In genomic region chr3:41507336-41508062, GRCh38 we compare ENCODE assay signal across 1 cellular context.
TF ChIP-seq lines count a peak whose summit lies in the region.

No MANE protein-coding gene starts in this region.

TF ChIP-seq in H1, 55 proteins besides CTCF, POLR2A, EP300 and RAD21:
- no peak for TF ChIP-seq CHD1 (IDR thresholded peaks at IDR 0.05; ENCODE audit: low read depth, low read length)
- TF ChIP-seq ASH2L (IDR thresholded peaks at IDR 0.05; ENCODE audit: low read length) = no peak
- no peak for TF ChIP-seq MAX (IDR thresholded peaks at IDR 0.05)
- TF ChIP-seq ATF2 (IDR thresholded peaks at IDR 0.05; ENCODE audit: low read length) = no peak
- TF ChIP-seq RXRA (IDR thresholded peaks at IDR 0.05; ENCODE audit: insufficient read depth, low read depth, low read length) = no peak
- TF ChIP-seq SAP30 (IDR thresholded peaks at IDR 0.05; ENCODE audit: insufficient read depth, insufficient replicate concordance, low read length) = no peak
- TF ChIP-seq CBX5 (IDR thresholded peaks at IDR 0.05; ENCODE audit: low read depth, low read length) = no peak
- no peak for TF ChIP-seq FOSL1 (IDR thresholded peaks at IDR 0.05; ENCODE audit: insufficient read depth, low read depth, low read length)
- no peak for TF ChIP-seq JUND (IDR thresholded peaks at IDR 0.05; ENCODE audit: low read length)
- TF ChIP-seq ZNF274 (IDR thresholded peaks at IDR 0.05; ENCODE audit: borderline replicate concordance, extremely low read depth, low read length) = no peak
- TF ChIP-seq BCL11A (IDR thresholded peaks at IDR 0.05; ENCODE audit: low read depth in 2 of 2, low read length in 2 of 2) = no peak
- TF ChIP-seq POU5F1 (IDR thresholded peaks at IDR 0.05; ENCODE audit: low read depth, low read length) = no peak
- TF ChIP-seq YY1 (IDR thresholded peaks at IDR 0.05; ENCODE audit: low read depth, low read length) = no peak
- no peak for TF ChIP-seq CEBPB (IDR thresholded peaks at IDR 0.05; ENCODE audit: low read depth, low read length)
- no peak for TF ChIP-seq RBBP5 (IDR thresholded peaks at IDR 0.05; ENCODE audit: borderline replicate concordance, low read depth, low read length)
- TF ChIP-seq ATF3 (IDR thresholded peaks at IDR 0.05; ENCODE audit: insufficient read depth, low read depth, low read length) = no peak
- TF ChIP-seq USF2 (IDR thresholded peaks at IDR 0.05; ENCODE audit: low read length) = no peak
